In the genomic region with DNA sequence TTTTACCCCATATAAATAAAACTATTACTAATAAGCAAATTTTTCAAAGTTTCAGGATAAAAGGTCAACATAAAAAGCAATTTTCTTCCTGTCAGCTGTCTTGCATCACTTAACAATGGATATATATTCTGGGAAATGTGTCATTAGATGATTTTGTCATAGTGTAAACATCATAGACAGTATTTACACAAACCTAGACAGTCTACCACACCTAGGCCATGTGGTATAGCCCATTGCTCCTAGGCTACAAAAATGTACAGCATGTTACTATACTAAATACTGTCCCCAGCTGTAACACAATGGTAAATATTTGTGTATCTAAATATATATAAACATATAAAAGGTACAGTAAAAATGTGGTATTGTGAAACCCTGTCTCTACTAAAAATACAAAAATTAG, we compare ENCODE assay signal across 18 cellular contexts.
"Had no signal": no experiment of that assay in that cellular context is flagged by ENCODE, and none has a peak within 500 bp of the region (broad histone marks: within the 10 kb centered on the region; RNA-seq: fewer than 3 reads in every experiment).

No MANE protein-coding gene starts in this region.

- H3K4me3 ChIP-seq: coronary artery, gastrocnemius medialis, heart right ventricle, neural progenitor cell, thyroid gland had no signal

- H3K9me3 ChIP-seq: gastrocnemius medialis, heart right ventricle, thyroid gland had no signal

- H3K4me3 Mint-ChIP-seq: activated CD4-positive, alpha-beta memory T cell treated with anti-CD3 and anti-CD28 coated beads, Interleukin-2, amount 10 ng/mL, durations not matched to agents 7 days and 5 days; activated CD4-positive, alpha-beta T cell treated with anti-CD3 and anti-CD28 coated beads for 36 hours; brain; central memory CD8-positive, alpha-beta T cell; naive B cell; neural progenitor cell; stimulated activated memory B cell treated with anti-CD40 and anti-IgM and Interleukin-4, amounts not matched to agents 10 μg/mL and 1 μg/mL and 100 μg/mL, for 72 hours had no signal

- H3K27ac Mint-ChIP-seq: activated CD4-positive, alpha-beta memory T cell treated with anti-CD3 and anti-CD28 coated beads, Interleukin-2, amount 10 ng/mL, durations not matched to agents 7 days and 5 days; activated CD4-positive, alpha-beta T cell treated with anti-CD3 and anti-CD28 coated beads for 36 hours; activated naive CD4-positive, alpha-beta T cell treated with anti-CD3 and anti-CD28 coated beads, Interleukin-2, amount 50 U/mL, for 72 hours; brain; neural progenitor cell; stimulated activated memory B cell treated with anti-CD40 and anti-IgM and Interleukin-4, amounts not matched to agents 10 μg/mL and 1 μg/mL and 100 μg/mL, for 72 hours had no signal

- H3K27me3 Mint-ChIP-seq: activated CD4-positive, alpha-beta T cell treated with anti-CD3 and anti-CD28 coated beads for 36 hours; brain; central memory CD8-positive, alpha-beta T cell; stimulated activated memory B cell treated with anti-CD40 and anti-IgM and Interleukin-4, amounts not matched to agents 10 μg/mL and 1 μg/mL and 100 μg/mL, for 72 hours had no signal

- H3K27ac ChIP-seq: coronary artery, gastrocnemius medialis, heart right ventricle, neural progenitor cell, thyroid gland, WERI-Rb-1 had no signal

- DNase-seq: activated CD4-positive, alpha-beta memory T cell treated with anti-CD3 and anti-CD28 coated beads, Interleukin-2, amount 10 ng/mL, durations not matched to agents 7 days and 5 days; activated CD4-positive, alpha-beta T cell treated with anti-CD3 and anti-CD28 coated beads for 36 hours; activated gamma-delta T cell; activated T-cell treated with anti-CD3 and anti-CD28 coated beads, Interleukin-2, amount 50 U/mL, for 48 hours; effector CD8-positive, alpha-beta T cell; gastrocnemius medialis; heart right ventricle; mammary epithelial cell; naive B cell; stimulated activated CD4-positive, alpha-beta T cell treated with anti-CD3 and anti-CD28 coated beads, Interleukin-2, amount 100 ng/mL, for 48 hours; thyroid gland; WERI-Rb-1 had no signal

- ATAC-seq: activated CD4-positive, alpha-beta T cell treated with anti-CD3 and anti-CD28 coated beads for 36 hours; activated naive CD4-positive, alpha-beta T cell treated with anti-CD3 and anti-CD28 coated beads, Interleukin-2, amount 50 U/mL, for 72 hours; gastrocnemius medialis; heart right ventricle; stimulated activated memory B cell treated with anti-CD40 and anti-IgM and Interleukin-4, amounts not matched to agents 10 μg/mL and 1 μg/mL and 100 μg/mL, for 72 hours had no signal

- H3K4me1 ChIP-seq: gastrocnemius medialis, neural progenitor cell had no signal

- H3K36me3 ChIP-seq: gastrocnemius medialis, heart right ventricle, neural progenitor cell, thyroid gland, WERI-Rb-1 had no signal

- H3K4me1 Mint-ChIP-seq: brain; naive B cell; neural progenitor cell; stimulated activated memory B cell treated with anti-CD40 and anti-IgM and Interleukin-4, amounts not matched to agents 10 μg/mL and 1 μg/mL and 100 μg/mL, for 72 hours had no signal

- H3K9me3 Mint-ChIP-seq: central memory CD8-positive, alpha-beta T cell had no signal

- H3K27me3 ChIP-seq: gastrocnemius medialis, heart right ventricle, neural progenitor cell, thyroid gland had no signal
